In the genomic region with DNA sequence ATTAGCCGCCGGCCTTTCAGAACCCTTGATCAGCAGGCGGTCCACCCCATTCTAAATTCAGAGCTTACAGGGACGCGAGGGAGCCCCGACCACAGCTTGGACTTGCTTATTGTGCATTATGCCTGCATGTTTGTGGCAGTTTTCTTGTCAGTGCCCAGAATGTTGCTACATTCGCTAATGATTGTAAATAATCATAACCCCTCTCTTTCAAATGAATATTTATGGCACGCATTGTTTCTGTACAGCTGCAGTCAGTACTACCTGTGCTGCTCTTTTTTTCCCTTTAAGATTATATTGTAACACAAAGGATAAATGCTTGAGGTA, we compare ENCODE assay signal across 1 cellular context.
TF ChIP-seq lines count a peak whose summit lies in the region.

No MANE protein-coding gene starts in this region.

TF ChIP-seq in GM12878, 131 proteins besides CTCF, POLR2A, EP300 and RAD21:
- 0 out of 2 replicates have a peak, but pooled peaks have one; percentile 10 for TF ChIP-seq RB1 (IDR thresholded peaks at IDR 0.05; ENCODE audit: borderline replicate concordance)
- no peak for TF ChIP-seq YBX1 (IDR thresholded peaks at IDR 0.05)
